8 cellular contexts compared by ENCODE assay signal in the genomic region with DNA sequence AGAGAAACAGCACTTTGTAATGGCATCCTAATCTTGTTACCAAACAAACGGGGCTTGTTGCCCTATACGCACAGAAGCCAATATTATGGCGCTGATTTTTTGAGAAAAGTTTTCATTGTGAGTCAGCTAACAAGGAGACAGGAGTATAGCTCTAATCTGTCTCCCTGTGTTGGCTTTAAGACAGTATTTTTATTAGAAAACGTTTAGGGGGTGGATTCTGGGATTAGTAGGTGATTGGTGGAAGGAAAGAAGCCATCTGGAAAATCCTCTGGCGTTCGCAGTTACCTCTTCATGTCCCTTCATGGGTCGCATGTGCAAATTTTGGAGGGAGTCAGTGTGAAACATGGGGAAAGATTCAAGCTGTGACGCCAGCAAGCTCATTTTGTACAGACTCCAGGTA. TPM values are rescaled to one million over a fixed set of nuclear protein-coding genes. Genes with fewer than 3 reads are reported as not detected.
DNase-seq lines count a peak whose midpoint lies in the region; ATAC-seq and TF ChIP-seq lines count a peak whose summit lies in the region.

No MANE protein-coding gene starts in this region.

- TF ChIP-seq CTCF in fibroblast of villous mesenchyme (IDR thresholded peaks at IDR 0.05; ENCODE audit: insufficient read depth, low read depth, low read length) (no peak), sigmoid colon (IDR thresholded peaks at IDR 0.05) (no peak)

- H3K36me3 ChIP-seq in sigmoid colon: no peaks in the 10 kb centered on the region

- H3K36me3 Mint-ChIP-seq in T-helper 17 cell (ENCODE audit: low read depth): no peaks in the 10 kb centered on the region

- H3K4me3 ChIP-seq in fibroblast of villous mesenchyme (ENCODE audit: low read depth, low read length) (peak overlapping the region; percentile 96), sigmoid colon (peak overlapping the region in 3 of 4 donors; percentile 71 to 80 (median 72))

- H3K27ac Mint-ChIP-seq in T-helper 17 cell: peak overlapping the region; percentile 91

- DNase-seq in ELR (ENCODE audit: low read depth) (peak; percentile 36), T-helper 17 cell (no peak), fibroblast of villous mesenchyme (ENCODE audit: low read depth) (peak; percentile 35), sigmoid colon (peak; percentile 83), ureter (ENCODE audit: low spot score) (no peak)
- no peak for DNase-seq in activated CD4-positive, alpha-beta T cell treated with anti-CD3 and anti-CD28 coated beads, Interleukin-2, amount 50 U/mL, for 4 hours

- peak overlapping the region; percentile 93 to 96 (median 94) for H3K27ac ChIP-seq in sigmoid colon

- H3K9me3 ChIP-seq in T-helper 17 cell (ENCODE audit: control insufficient read depth, low read length, poor library complexity, severe bottlenecking): no peaks in the 10 kb centered on the region
- no peaks in the 10 kb centered on the region for H3K9me3 ChIP-seq in sigmoid colon

- no peaks in the 10 kb centered on the region for H3K27me3 ChIP-seq in sigmoid colon

- H3K4me1 Mint-ChIP-seq in T-helper 17 cell: peaks cover 11% of the 10 kb centered on the region

- intact Hi-C loops in sigmoid colon (cut with DNase I): loop anchor here (5.0 to 10.0 kb wide), 4 partner anchors 138 to 779 kb away; a partner anchor contains a TSS

- H3K27me3 Mint-ChIP-seq in T-helper 17 cell: peaks cover 11% of the 10 kb centered on the region

- 67 to 73% methylated on average over 8 of the region's 8 CpGs for WGBS in sigmoid colon, 2 donors

- ATAC-seq in T-helper 17 cell (no peak), HG02852 (IDR thresholded peaks at IDR 0.05; ENCODE audit: unreplicated experiment) (no peak), GM21786 (IDR thresholded peaks at IDR 0.05; ENCODE audit: unreplicated experiment) (no peak)

- peak in 1 of 2 donors; percentile 14 for TF ChIP-seq POLR2A in sigmoid colon (IDR thresholded peaks at IDR 0.05)

- H3K4me1 ChIP-seq in sigmoid colon: peaks cover 0 to 20% (median 18%) of the 10 kb centered on the region in 4 donors

- TF ChIP-seq EP300 in sigmoid colon (IDR thresholded peaks at IDR 0.05): peak in 1 of 4 donors; percentile 26

- peak overlapping the region; percentile 95 for H3K4me3 Mint-ChIP-seq in T-helper 17 cell

RNA-seq across cellular contexts. Expression of a gene that starts 0.7 kb away (rescaled TPM):
- 1 to 10 TPM; 5.4 to 9.3 TPM for total RNA-seq in T-helper 17 cell
- 47.0 and 76.9 TPM in 2 replicates for total RNA-seq in fibroblast of villous mesenchyme
- total RNA-seq in sigmoid colon: 10 to 100 TPM; 17.5 to 21.4 (median 20.8) TPM
- 1 to 10 TPM; 3.0 to 6.2 (median 3.6) TPM for polyA plus RNA-seq in sigmoid colon
- 23.6 TPM for total RNA-seq in ureter

RNA-seq across cellular contexts. Expression of a gene that starts 54.4 kb away (rescaled TPM):
- total RNA-seq in T-helper 17 cell (under 1 TPM in 1 of 2 donors, not detected in 1; 0.17 TPM), fibroblast of villous mesenchyme (5.2 and 5.5 TPM in 2 replicates), sigmoid colon (under 1 TPM in 1 of 4 donors, not detected in 3; 0.36 TPM), ureter (not detected)
- polyA plus RNA-seq in sigmoid colon: under 1 TPM in 1 of 3 donors, not detected in 2; 0.06 TPM

Comparison
In these comparisons a context has a peak if more than half of its experiments do, and no peak if none do; other contexts are left out.
1. DNase-seq: peak in ELR (single experiment), fibroblast of villous mesenchyme (single experiment) and sigmoid colon (single experiment); none in T-helper 17 cell (0 of 3), ureter (single experiment) and activated CD4-positive, alpha-beta T cell treated with anti-CD3 and anti-CD28 coated beads, Interleukin-2, amount 50 U/mL, for 4 hours (0 of 2).